In the genomic region with DNA sequence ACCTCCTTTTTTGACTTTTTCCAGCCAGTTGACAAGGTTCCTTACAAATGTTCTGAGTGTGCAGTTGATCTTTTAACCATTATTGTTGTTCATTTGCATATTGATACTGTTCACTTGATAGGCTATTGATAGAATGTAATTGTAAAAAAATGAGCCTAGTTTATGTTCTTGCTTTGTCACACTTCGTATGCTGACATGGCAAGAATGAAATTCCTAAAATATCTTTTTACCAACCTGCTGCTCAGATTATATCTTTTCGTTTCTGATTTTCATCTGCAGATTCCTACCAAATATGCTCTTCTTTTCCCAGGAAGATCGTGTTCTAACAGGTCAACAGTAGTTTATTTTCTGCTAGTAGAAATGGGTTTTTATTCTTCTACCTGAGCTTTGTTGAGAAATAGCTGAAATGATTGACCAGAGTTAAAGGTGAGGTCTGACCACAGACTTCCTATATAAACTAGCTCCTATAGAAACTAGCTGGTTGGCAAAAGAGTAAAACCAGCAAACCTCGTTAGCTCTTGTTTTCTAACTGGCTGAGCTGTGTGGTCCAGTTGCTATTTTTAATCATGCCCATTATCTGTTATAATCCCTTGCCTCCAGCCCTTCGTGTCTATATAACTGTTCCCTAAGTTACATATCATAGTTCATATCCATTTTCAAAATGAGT, we compare ENCODE assay signal across 1 cellular context.
TF ChIP-seq lines count a peak whose summit lies in the region.

No MANE protein-coding gene starts in this region.

TF ChIP-seq in K562, 482 proteins besides CTCF, POLR2A, EP300 and RAD21:
- TF ChIP-seq C11orf30 (IDR thresholded peaks at IDR 0.05; ENCODE audit: low read depth): peak; percentile 39
- no peak for TF ChIP-seq COPS2 (conservative IDR thresholded peaks at IDR 0.05)
- TF ChIP-seq, protein P1, sequence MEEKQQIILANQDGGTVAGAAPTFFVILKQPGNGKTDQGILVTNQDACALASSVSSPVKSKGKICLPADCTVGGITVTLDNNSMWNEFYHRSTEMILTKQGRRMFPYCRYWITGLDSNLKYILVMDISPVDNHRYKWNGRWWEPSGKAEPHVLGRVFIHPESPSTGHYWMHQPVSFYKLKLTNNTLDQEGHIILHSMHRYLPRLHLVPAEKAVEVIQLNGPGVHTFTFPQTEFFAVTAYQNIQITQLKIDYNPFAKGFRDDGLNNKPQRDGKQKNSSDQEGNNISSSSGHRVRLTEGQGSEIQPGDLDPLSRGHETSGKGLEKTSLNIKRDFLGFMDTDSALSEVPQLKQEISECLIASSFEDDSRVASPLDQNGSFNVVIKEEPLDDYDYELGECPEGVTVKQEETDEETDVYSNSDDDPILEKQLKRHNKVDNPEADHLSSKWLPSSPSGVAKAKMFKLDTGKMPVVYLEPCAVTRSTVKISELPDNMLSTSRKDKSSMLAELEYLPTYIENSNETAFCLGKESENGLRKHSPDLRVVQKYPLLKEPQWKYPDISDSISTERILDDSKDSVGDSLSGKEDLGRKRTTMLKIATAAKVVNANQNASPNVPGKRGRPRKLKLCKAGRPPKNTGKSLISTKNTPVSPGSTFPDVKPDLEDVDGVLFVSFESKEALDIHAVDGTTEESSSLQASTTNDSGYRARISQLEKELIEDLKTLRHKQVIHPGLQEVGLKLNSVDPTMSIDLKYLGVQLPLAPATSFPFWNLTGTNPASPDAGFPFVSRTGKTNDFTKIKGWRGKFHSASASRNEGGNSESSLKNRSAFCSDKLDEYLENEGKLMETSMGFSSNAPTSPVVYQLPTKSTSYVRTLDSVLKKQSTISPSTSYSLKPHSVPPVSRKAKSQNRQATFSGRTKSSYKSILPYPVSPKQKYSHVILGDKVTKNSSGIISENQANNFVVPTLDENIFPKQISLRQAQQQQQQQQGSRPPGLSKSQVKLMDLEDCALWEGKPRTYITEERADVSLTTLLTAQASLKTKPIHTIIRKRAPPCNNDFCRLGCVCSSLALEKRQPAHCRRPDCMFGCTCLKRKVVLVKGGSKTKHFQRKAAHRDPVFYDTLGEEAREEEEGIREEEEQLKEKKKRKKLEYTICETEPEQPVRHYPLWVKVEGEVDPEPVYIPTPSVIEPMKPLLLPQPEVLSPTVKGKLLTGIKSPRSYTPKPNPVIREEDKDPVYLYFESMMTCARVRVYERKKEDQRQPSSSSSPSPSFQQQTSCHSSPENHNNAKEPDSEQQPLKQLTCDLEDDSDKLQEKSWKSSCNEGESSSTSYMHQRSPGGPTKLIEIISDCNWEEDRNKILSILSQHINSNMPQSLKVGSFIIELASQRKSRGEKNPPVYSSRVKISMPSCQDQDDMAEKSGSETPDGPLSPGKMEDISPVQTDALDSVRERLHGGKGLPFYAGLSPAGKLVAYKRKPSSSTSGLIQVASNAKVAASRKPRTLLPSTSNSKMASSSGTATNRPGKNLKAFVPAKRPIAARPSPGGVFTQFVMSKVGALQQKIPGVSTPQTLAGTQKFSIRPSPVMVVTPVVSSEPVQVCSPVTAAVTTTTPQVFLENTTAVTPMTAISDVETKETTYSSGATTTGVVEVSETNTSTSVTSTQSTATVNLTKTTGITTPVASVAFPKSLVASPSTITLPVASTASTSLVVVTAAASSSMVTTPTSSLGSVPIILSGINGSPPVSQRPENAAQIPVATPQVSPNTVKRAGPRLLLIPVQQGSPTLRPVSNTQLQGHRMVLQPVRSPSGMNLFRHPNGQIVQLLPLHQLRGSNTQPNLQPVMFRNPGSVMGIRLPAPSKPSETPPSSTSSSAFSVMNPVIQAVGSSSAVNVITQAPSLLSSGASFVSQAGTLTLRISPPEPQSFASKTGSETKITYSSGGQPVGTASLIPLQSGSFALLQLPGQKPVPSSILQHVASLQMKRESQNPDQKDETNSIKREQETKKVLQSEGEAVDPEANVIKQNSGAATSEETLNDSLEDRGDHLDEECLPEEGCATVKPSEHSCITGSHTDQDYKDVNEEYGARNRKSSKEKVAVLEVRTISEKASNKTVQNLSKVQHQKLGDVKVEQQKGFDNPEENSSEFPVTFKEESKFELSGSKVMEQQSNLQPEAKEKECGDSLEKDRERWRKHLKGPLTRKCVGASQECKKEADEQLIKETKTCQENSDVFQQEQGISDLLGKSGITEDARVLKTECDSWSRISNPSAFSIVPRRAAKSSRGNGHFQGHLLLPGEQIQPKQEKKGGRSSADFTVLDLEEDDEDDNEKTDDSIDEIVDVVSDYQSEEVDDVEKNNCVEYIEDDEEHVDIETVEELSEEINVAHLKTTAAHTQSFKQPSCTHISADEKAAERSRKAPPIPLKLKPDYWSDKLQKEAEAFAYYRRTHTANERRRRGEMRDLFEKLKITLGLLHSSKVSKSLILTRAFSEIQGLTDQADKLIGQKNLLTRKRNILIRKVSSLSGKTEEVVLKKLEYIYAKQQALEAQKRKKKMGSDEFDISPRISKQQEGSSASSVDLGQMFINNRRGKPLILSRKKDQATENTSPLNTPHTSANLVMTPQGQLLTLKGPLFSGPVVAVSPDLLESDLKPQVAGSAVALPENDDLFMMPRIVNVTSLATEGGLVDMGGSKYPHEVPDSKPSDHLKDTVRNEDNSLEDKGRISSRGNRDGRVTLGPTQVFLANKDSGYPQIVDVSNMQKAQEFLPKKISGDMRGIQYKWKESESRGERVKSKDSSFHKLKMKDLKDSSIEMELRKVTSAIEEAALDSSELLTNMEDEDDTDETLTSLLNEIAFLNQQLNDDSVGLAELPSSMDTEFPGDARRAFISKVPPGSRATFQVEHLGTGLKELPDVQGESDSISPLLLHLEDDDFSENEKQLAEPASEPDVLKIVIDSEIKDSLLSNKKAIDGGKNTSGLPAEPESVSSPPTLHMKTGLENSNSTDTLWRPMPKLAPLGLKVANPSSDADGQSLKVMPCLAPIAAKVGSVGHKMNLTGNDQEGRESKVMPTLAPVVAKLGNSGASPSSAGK (IDR thresholded peaks at IDR 0.05): no peak
- TF ChIP-seq HMG20A (CRISPR knock-in tag; conservative IDR thresholded peaks at IDR 0.05): no peak
- TF ChIP-seq ZNF316 (IDR thresholded peaks at IDR 0.05): peak; percentile 71
- TF ChIP-seq MAFG (tag; conservative IDR thresholded peaks at IDR 0.05): 0 out of 2 replicates have a peak, but pooled peaks have one; percentile 16
- no peak for TF ChIP-seq CSDE1 (IDR thresholded peaks at IDR 0.05)
- TF ChIP-seq ZNF77 (CRISPR knock-in tag; IDR thresholded peaks at IDR 0.05): no peak
- no peak for TF ChIP-seq SRSF9 (IDR thresholded peaks at IDR 0.05; ENCODE audit: borderline replicate concordance, low read depth, low read length)
- peak; percentile 29; the same call in 1 of the 2 replicates for TF ChIP-seq MAFF (IDR thresholded peaks at IDR 0.05; ENCODE audit: low read length)
- TF ChIP-seq TARDBP (IDR thresholded peaks at IDR 0.05): no peak
